Comparison of ENCODE assay signal across 8 cellular contexts in genomic region chr12:56645717-56646446, GRCh38. TPM values are rescaled to one million over a fixed set of nuclear protein-coding genes. Genes with fewer than 3 reads are reported as not detected.
DNase-seq lines count a peak whose midpoint lies in the region; ATAC-seq and TF ChIP-seq lines count a peak whose summit lies in the region.

ATP5F1B (minus strand) TSS chr12:56645984; CDS start chr12:56645963, 21 bp downstream.

- no peaks in the 10 kb centered on the region for H3K9me2 ChIP-seq in PC-3 (replicated peaks; ENCODE audit: low read length)

- no peak for TF ChIP-seq RAD21 in Ishikawa (IDR thresholded peaks at IDR 0.05; ENCODE audit: low read depth)

- H2AFZ ChIP-seq in PC-3 (ENCODE audit: low read length): peak within 1 kb of the TSS; percentile 75

- BruUV-seq in PC-3 (replicated peaks; lab: Mats Ljungman, UMichigan): no TSS peak

- peak within 1 kb of the TSS; percentile 80 for H3K27ac ChIP-seq in PC-3 (ENCODE audit: low read length)
- H3K27ac ChIP-seq in epithelial cell of prostate: peak within 1 kb of the TSS; percentile 69

- TF ChIP-seq CTCF in PC-3 (conservative IDR thresholded peaks at IDR 0.05; ENCODE audit: low read depth, low read length) (no peak), mucosa of descending colon (IDR thresholded peaks at IDR 0.05) (no peak)

- H3F3A ChIP-seq in PC-3 (ENCODE audit: low read length, unreplicated experiment): peaks cover 8% of the 10 kb centered on the region

- POLR2A ChIA-PET in PC-3 (lab: Charles Lee; ENCODE audit: unreplicated experiment): interaction anchor here (0.6 kb wide), 1 partner anchor 12 kb away, joined by 17 read pairs; no protein-coding TSS in a partner anchor

- peaks cover 45% of the 10 kb centered on the region for H3K79me2 ChIP-seq in PC-3 (ENCODE audit: low read length)

- H3K4me1 ChIP-seq in PC-3 (ENCODE audit: insufficient read depth, low read length): peaks cover 23% of the 10 kb centered on the region
- H3K4me1 ChIP-seq in mucosa of descending colon (ENCODE audit: low read depth): peaks cover 30% of the 10 kb centered on the region

- peak within 1 kb of the TSS; percentile 96 for H3K9ac ChIP-seq in PC-3 (ENCODE audit: low read length)

- H3K9me3 ChIP-seq in PC-3 (ENCODE audit: low read length) (no peaks in the 10 kb centered on the region), mucosa of descending colon (no peaks in the 10 kb centered on the region)

- H3K36me3 ChIP-seq in PC-3 (ENCODE audit: low read depth, low read length) (peaks cover 33% of the 10 kb centered on the region), mucosa of descending colon (ENCODE audit: low read depth) (peaks cover 12% of the 10 kb centered on the region)

- DNase-seq in DMS114 treated with DMSO at 0.1 percent for 48 hours (lab: John Stamatoyannopoulos, UW; ENCODE audit: unreplicated experiment) (peak; percentile 100), PC-3 (peak; percentile 99), activated T-cell treated with anti-CD3 and anti-CD28 coated beads for 48 hours (ENCODE audit: low read depth) (peak; percentile 85), epithelial cell of prostate (ENCODE audit: low read depth, low spot score) (peak; percentile 100), mucosa of descending colon (peak; percentile 92 to 98 (median 97))
- peak; percentile 87 for DNase-seq in stimulated activated CD8-positive, alpha-beta memory T cell treated with anti-CD3 and anti-CD28 coated beads, Interleukin-4, amount 100 ng/mL, for 24 hours (ENCODE audit: low read depth)

- intact Hi-C loops in PC-3 (cut with micrococcal nuclease): loop anchor here (1.0 kb wide), 2 partner anchors 42 to 79 kb away; partner anchors contain the start of genes NACA and PTGES3
- intact Hi-C loops in mucosa of descending colon (cut with DNase I, micrococcal nuclease): no loop called here

- H3K4me3 ChIP-seq in PC-3 (ENCODE audit: low read length): peak within 1 kb of the TSS; percentile 94
- H3K4me3 ChIP-seq in mucosa of descending colon: peak within 1 kb of the TSS; percentile 88

- CTCF ChIA-PET in PC-3 (lab: Charles Lee): interaction anchor here (1.5 kb wide), 1 partner anchor 9 kb away, joined by 8 read pairs; no protein-coding TSS in a partner anchor

- no peak for TF ChIP-seq EP300 in Ishikawa (IDR thresholded peaks at IDR 0.05; ENCODE audit: borderline replicate concordance)

- H3K27me3 ChIP-seq in PC-3 (ENCODE audit: low read length): no peaks in the 10 kb centered on the region

- H3K4me2 ChIP-seq in PC-3 (ENCODE audit: low read length): peak within 1 kb of the TSS; percentile 88

- H4K20me1 ChIP-seq in PC-3 (ENCODE audit: low read length): peaks cover 34% of the 10 kb centered on the region

- peak; percentile 98 for ATAC-seq in GM21576 (IDR thresholded peaks at IDR 0.05; ENCODE audit: unreplicated experiment)
- ATAC-seq in PC-3: peak; percentile 99
- peak; percentile 97 for ATAC-seq in mucosa of descending colon

TF ChIP-seq in Ishikawa, 13 proteins besides CTCF, POLR2A, EP300 and RAD21:
- TF ChIP-seq TAF1 (IDR thresholded peaks at IDR 0.05; ENCODE audit: low read depth): peak; percentile 99
- peak; percentile 91 for TF ChIP-seq YY1 (IDR thresholded peaks at IDR 0.05; ENCODE audit: low read depth)
- TF ChIP-seq FOXM1 (IDR thresholded peaks at IDR 0.05; ENCODE audit: borderline replicate concordance, low read depth): peak; percentile 46; the same call in 1 of the 2 replicates
- TF ChIP-seq REST (IDR thresholded peaks at IDR 0.05; ENCODE audit: low read depth): peak; percentile 14; the same call in 1 of the 2 replicates
- no peak for TF ChIP-seq CEBPB (IDR thresholded peaks at IDR 0.05)
- TF ChIP-seq EGR1 (IDR thresholded peaks at IDR 0.05): no peak
- TF ChIP-seq MAX (IDR thresholded peaks at IDR 0.05): peak; percentile 78
- TF ChIP-seq TCF12 (IDR thresholded peaks at IDR 0.05; ENCODE audit: low read depth): peak; percentile 48
- peak; percentile 89 for TF ChIP-seq CREB1 (IDR thresholded peaks at IDR 0.05; ENCODE audit: low read depth)
- TF ChIP-seq ZBTB7A (IDR thresholded peaks at IDR 0.05; ENCODE audit: low read depth): no peak
- no peak for TF ChIP-seq NFIC (IDR thresholded peaks at IDR 0.05)
- 0 out of 2 replicates have a peak, but pooled peaks have one; percentile 12 for TF ChIP-seq TEAD4 (IDR thresholded peaks at IDR 0.05)
- no peak for TF ChIP-seq USF1 (IDR thresholded peaks at IDR 0.05)

RNA-seq across cellular contexts. Expression of gene ATP5F1B, which starts in this region (rescaled TPM):
- total RNA-seq in PC-3 (2014; rRNA removed) (981 and 1,046 TPM in 2 replicates), mucosa of descending colon (1,000 to 10,000 TPM in 2 of 3 donors, 100 to 1,000 TPM in 1; 874 to 1,329 (median 1,265) TPM)

Comparison
In these comparisons a context has a peak if more than half of its experiments do, and no peak if none do; other contexts are left out.
1. Peak in every context shown above with its lines: DNase-seq, ATAC-seq, H3K4me3 ChIP-seq and H3K27ac ChIP-seq.